ENCODE assay signal across 1 cellular context in genomic region chr2:19488009-19488691, GRCh38.
TF ChIP-seq lines count a peak whose summit lies in the region.

No MANE protein-coding gene starts in this region.

TF ChIP-seq in HepG2, 621 proteins besides CTCF, POLR2A, EP300 and RAD21 (continued from another document and continues in another):
- TF ChIP-seq SOX6 (IDR thresholded peaks at IDR 0.05) (no peak), SOX6 (CRISPR knock-in tag; IDR thresholded peaks at IDR 0.05) (peak; percentile 49; the same call in 1 of the 2 replicates), HOXD1 (CRISPR knock-in tag; IDR thresholded peaks at IDR 0.05) (no peak), NFIC (IDR thresholded peaks at IDR 0.05; ENCODE audit: low read length) (peak; percentile 74; the same call in 1 of the 2 replicates), FOSL2 (CRISPR knock-in tag; IDR thresholded peaks at IDR 0.05) (peak; percentile 99), HDAC1 (CRISPR knock-in tag; IDR thresholded peaks at IDR 0.05) (0 out of 2 replicates have a peak, but pooled peaks have one; percentile 27), SUZ12 (IDR thresholded peaks at IDR 0.05; ENCODE audit: low read depth, low read length) (no peak), KDM4B (CRISPR knock-in tag; IDR thresholded peaks at IDR 0.05) (0 out of 2 replicates have a peak, but pooled peaks have one; percentile 44), ZNF317 (CRISPR knock-in tag; IDR thresholded peaks at IDR 0.05) (peak; percentile 87; the same call in 1 of the 2 replicates), ZSCAN22 (CRISPR knock-in tag; IDR thresholded peaks at IDR 0.05) (no peak), STAG1 (CRISPR knock-in tag; IDR thresholded peaks at IDR 0.05) (0 out of 2 replicates have a peak, but pooled peaks have one; percentile 5), RARA (CRISPR knock-in tag; IDR thresholded peaks at IDR 0.05) (peak; percentile 90), ARID5B (CRISPR knock-in tag; IDR thresholded peaks at IDR 0.05) (peak; percentile 91), TOE1 (CRISPR knock-in tag; IDR thresholded peaks at IDR 0.05) (no peak), JUND (CRISPR knock-in tag; IDR thresholded peaks at IDR 0.05) (no peak), TEAD3 (CRISPR knock-in tag; optimal IDR thresholded peaks at IDR 0.05; ENCODE audit: borderline replicate concordance) (peak; percentile 46), BCL6 (CRISPR knock-in tag; IDR thresholded peaks at IDR 0.05) (peak; percentile 97), GATAD2A (CRISPR knock-in tag; IDR thresholded peaks at IDR 0.05) (peak; percentile 84), KDM3A (CRISPR knock-in tag; IDR thresholded peaks at IDR 0.05; ENCODE audit: low read depth) (no peak), RXRB (CRISPR knock-in tag; IDR thresholded peaks at IDR 0.05; ENCODE audit: borderline replicate concordance) (peak; percentile 78), RNF219 (CRISPR knock-in tag; IDR thresholded peaks at IDR 0.05) (no peak), ATM (IDR thresholded peaks at IDR 0.05; ENCODE audit: borderline replicate concordance) (no peak), FOXP1 (IDR thresholded peaks at IDR 0.05) (no peak), FOXP1 (CRISPR knock-in tag; IDR thresholded peaks at IDR 0.05) (peak; percentile 30; the same call in 1 of the 2 replicates), ZNF724P (CRISPR knock-in tag; IDR thresholded peaks at IDR 0.05; ENCODE audit: borderline replicate concordance) (no peak), NR2F6 (IDR thresholded peaks at IDR 0.05) (peak; percentile 72), NR2F6 (CRISPR knock-in tag; IDR thresholded peaks at IDR 0.05) (no peak), FOXP4 (CRISPR knock-in tag; IDR thresholded peaks at IDR 0.05) (peak; percentile 35; the same call in 1 of the 2 replicates), CEBPB (IDR thresholded peaks at IDR 0.05; ENCODE audit: borderline replicate concordance, low read depth, low read length) (peak; percentile 85), PBX3 (CRISPR knock-in tag; IDR thresholded peaks at IDR 0.05; ENCODE audit: borderline replicate concordance) (no peak), MAFK (conservative IDR thresholded peaks at IDR 0.05 in 1 of 2, IDR thresholded peaks at IDR 0.05 in 1 of 2; ENCODE audit: low read length in 2 of 2) (no peak; a peak in 1 of 4 replicates), PAXIP1 (CRISPR knock-in tag; conservative IDR thresholded peaks at IDR 0.05) (peak; percentile 33), FOXO1 (CRISPR knock-in tag; IDR thresholded peaks at IDR 0.05) (peak; percentile 57; the same call in 1 of the 2 replicates), TBX2 (CRISPR knock-in tag; IDR thresholded peaks at IDR 0.05; ENCODE audit: borderline replicate concordance) (peak; percentile 38; the same call in 1 of the 2 replicates), SALL1 (CRISPR knock-in tag; IDR thresholded peaks at IDR 0.05) (no peak), ZNF790 (CRISPR knock-in tag; IDR thresholded peaks at IDR 0.05; ENCODE audit: borderline replicate concordance) (no peak), MAFF (IDR thresholded peaks at IDR 0.05; ENCODE audit: low read depth, low read length) (peak; percentile 43; the same call in 1 of the 2 replicates), ZNF12 (CRISPR knock-in tag; IDR thresholded peaks at IDR 0.05) (peak; percentile 53; the same call in 1 of the 2 replicates), RCOR2 (CRISPR knock-in tag; IDR thresholded peaks at IDR 0.05) (0 out of 2 replicates have a peak, but pooled peaks have one; percentile 48), THAP11 (CRISPR knock-in tag; IDR thresholded peaks at IDR 0.05) (peak; percentile 59; the same call in 1 of the 2 replicates), FOSL1 (CRISPR knock-in tag; IDR thresholded peaks at IDR 0.05; ENCODE audit: borderline replicate concordance) (peak; percentile 85), CEBPG (CRISPR knock-in tag; IDR thresholded peaks at IDR 0.05) (peak; percentile 98), SMAD1 (CRISPR knock-in tag; IDR thresholded peaks at IDR 0.05; ENCODE audit: borderline replicate concordance, low read depth) (no peak), UBTF (CRISPR knock-in tag; IDR thresholded peaks at IDR 0.05) (no peak), RFX5 (IDR thresholded peaks at IDR 0.05; ENCODE audit: low read depth, low read length) (no peak), ATF4 (CRISPR knock-in tag; IDR thresholded peaks at IDR 0.05) (peak in 1 of 2 experiments; percentile 99; a peak in 2 of 4 replicates)
- TF ChIP-seq, protein P1, sequence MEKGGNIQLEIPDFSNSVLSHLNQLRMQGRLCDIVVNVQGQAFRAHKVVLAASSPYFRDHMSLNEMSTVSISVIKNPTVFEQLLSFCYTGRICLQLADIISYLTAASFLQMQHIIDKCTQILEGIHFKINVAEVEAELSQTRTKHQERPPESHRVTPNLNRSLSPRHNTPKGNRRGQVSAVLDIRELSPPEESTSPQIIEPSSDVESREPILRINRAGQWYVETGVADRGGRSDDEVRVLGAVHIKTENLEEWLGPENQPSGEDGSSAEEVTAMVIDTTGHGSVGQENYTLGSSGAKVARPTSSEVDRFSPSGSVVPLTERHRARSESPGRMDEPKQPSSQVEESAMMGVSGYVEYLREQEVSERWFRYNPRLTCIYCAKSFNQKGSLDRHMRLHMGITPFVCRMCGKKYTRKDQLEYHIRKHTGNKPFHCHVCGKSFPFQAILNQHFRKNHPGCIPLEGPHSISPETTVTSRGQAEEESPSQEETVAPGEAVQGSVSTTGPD (CRISPR knock-in tag; IDR thresholded peaks at IDR 0.05) = no peak
- TF ChIP-seq, protein P2, sequence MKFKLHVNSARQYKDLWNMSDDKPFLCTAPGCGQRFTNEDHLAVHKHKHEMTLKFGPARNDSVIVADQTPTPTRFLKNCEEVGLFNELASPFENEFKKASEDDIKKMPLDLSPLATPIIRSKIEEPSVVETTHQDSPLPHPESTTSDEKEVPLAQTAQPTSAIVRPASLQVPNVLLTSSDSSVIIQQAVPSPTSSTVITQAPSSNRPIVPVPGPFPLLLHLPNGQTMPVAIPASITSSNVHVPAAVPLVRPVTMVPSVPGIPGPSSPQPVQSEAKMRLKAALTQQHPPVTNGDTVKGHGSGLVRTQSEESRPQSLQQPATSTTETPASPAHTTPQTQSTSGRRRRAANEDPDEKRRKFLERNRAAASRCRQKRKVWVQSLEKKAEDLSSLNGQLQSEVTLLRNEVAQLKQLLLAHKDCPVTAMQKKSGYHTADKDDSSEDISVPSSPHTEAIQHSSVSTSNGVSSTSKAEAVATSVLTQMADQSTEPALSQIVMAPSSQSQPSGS (CRISPR knock-in tag; IDR thresholded peaks at IDR 0.05) = no peak
